In the genomic region with DNA sequence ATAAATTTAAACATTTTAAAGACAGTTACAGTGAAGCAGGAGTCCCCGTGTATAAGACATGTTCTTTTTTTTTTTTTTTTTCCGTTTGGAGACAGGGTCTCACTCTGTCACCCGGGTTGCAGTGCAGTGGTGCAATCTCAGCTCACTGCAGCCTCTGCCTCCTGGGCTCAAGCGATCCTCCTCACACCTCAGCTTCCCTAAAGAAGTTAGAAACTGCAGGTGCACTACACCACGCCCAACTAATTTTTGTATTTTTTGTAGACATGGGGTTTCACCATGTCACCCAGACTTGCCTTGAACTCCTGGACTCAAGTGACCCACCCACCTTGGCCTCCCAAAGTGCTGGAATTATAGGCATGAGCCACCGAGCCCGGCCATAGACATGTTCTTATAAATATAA, we compare ENCODE assay signal across 12 cellular contexts. TPM values are rescaled to one million over a fixed set of nuclear protein-coding genes. Genes with fewer than 3 reads are reported as not detected.
DNase-seq lines count a peak whose midpoint lies in the region; TF ChIP-seq lines count a peak whose summit lies in the region.
"Had no signal": no experiment of that assay in that cellular context is flagged by ENCODE, and none has a peak within 500 bp of the region (broad histone marks: within the 10 kb centered on the region; RNA-seq: fewer than 3 reads in every experiment).

No MANE protein-coding gene starts in this region.

- H3K27me3 ChIP-seq in thyroid gland = no peaks in the 10 kb centered on the region
- H3K27me3 ChIP-seq: adrenal gland, right atrium auricular region had no signal

- no peaks in the 10 kb centered on the region for H3K27me3 Mint-ChIP-seq in T-helper 1 cell treated with Interleukin-12 subunit alpha and Interleukin-12 subunit beta and Interleukin-4 antibody, amounts not matched to agents 30 μg/mL and 1 μg/mL, for 36 hours (ENCODE audit: low read depth)
- peaks cover 3 to 11% (median 6%) of the 10 kb centered on the region in 3 donors for H3K27me3 Mint-ChIP-seq in immature natural killer cell (ENCODE audit: low read depth in 3 of 3)

- intact Hi-C loops in thyroid gland (cut with DNase I) = no loop called here

- peak overlapping the region; percentile 93 for H3K4me3 Mint-ChIP-seq in T-helper 1 cell treated with Interleukin-12 subunit alpha and Interleukin-12 subunit beta and Interleukin-4 antibody, amounts not matched to agents 30 μg/mL and 1 μg/mL, for 36 hours
- H3K4me3 Mint-ChIP-seq in immature natural killer cell = peak overlapping the region; percentile 89 to 96 (median 89)

- H3K4me1 Mint-ChIP-seq in T-helper 1 cell treated with Interleukin-12 subunit alpha and Interleukin-12 subunit beta and Interleukin-4 antibody, amounts not matched to agents 30 μg/mL and 1 μg/mL, for 36 hours (ENCODE audit: low read depth) = peaks cover 49% of the 10 kb centered on the region
- H3K4me1 Mint-ChIP-seq in immature natural killer cell = peaks cover 74 to 85% of the 10 kb centered on the region in 2 donors

- H3K36me3 Mint-ChIP-seq in T-helper 1 cell treated with Interleukin-12 subunit alpha and Interleukin-12 subunit beta and Interleukin-4 antibody, amounts not matched to agents 30 μg/mL and 1 μg/mL, for 36 hours (ENCODE audit: low read depth) = peaks cover 24% of the 10 kb centered on the region
- H3K36me3 Mint-ChIP-seq in immature natural killer cell = peaks cover 0 to 7% (median 0%) of the 10 kb centered on the region in 3 donors

- TF ChIP-seq POLR2A in thyroid gland (IDR thresholded peaks at IDR 0.05) = no peak

- peak overlapping the region; percentile 93 for H3K27ac Mint-ChIP-seq in T-helper 1 cell treated with Interleukin-12 subunit alpha and Interleukin-12 subunit beta and Interleukin-4 antibody, amounts not matched to agents 30 μg/mL and 1 μg/mL, for 36 hours
- H3K27ac Mint-ChIP-seq in immature natural killer cell = peak overlapping the region; percentile 91 to 98 (median 96)

- peak; percentile 22 for DNase-seq in stimulated activated CD4-positive, alpha-beta T cell treated with anti-CD3 and anti-CD28 coated beads, Interleukin-15, amount 100 ng/mL, for 24 hours
- no peak for DNase-seq in stimulated activated CD4-positive, alpha-beta T cell treated with anti-CD3 and anti-CD28 coated beads, Interleukin-4, amount 100 ng/mL, for 4 hours
- no peak for DNase-seq in immature natural killer cell
- no peak for DNase-seq in NCI-H69 (lab: John Stamatoyannopoulos, UW)
- DNase-seq in SW 1271 (lab: John Stamatoyannopoulos, UW) = no peak
- DNase-seq in caudate nucleus (lab: John Stamatoyannopoulos, UW) = no peak
- no peak for DNase-seq in thyroid gland
- DNase-seq: adrenal gland, mesenchymal stem cell, PC-9 had no signal

- no peak overlapping the region for H3K27ac ChIP-seq in caudate nucleus (ENCODE audit: low read depth, low read length)
- H3K27ac ChIP-seq in thyroid gland = no peak overlapping the region
- H3K27ac ChIP-seq: PC-9 had no signal

- no peak for TF ChIP-seq CTCF in thyroid gland (IDR thresholded peaks at IDR 0.05)

- H3K9me3 ChIP-seq in thyroid gland = no peaks in the 10 kb centered on the region
- H3K9me3 ChIP-seq: adrenal gland, right atrium auricular region had no signal

- no peaks in the 10 kb centered on the region for H3K36me3 ChIP-seq in thyroid gland
- H3K36me3 ChIP-seq: adrenal gland, right atrium auricular region had no signal

- H3K9me3 Mint-ChIP-seq in T-helper 1 cell treated with Interleukin-12 subunit alpha and Interleukin-12 subunit beta and Interleukin-4 antibody, amounts not matched to agents 30 μg/mL and 1 μg/mL, for 36 hours = no peaks in the 10 kb centered on the region
- H3K9me3 Mint-ChIP-seq in immature natural killer cell = no peaks in the 10 kb centered on the region

- no peaks in the 10 kb centered on the region for H3K4me1 ChIP-seq in thyroid gland
- H3K4me1 ChIP-seq: right atrium auricular region had no signal

- H3K4me3 ChIP-seq in thyroid gland (replicated peaks in 1 of 3) = no peak overlapping the region
- H3K4me3 ChIP-seq: PC-9, right atrium auricular region had no signal

- WGBS in thyroid gland, 2 donors = 80 to 88% methylated on average over 7 of the region's 7 CpGs

RNA-seq across cellular contexts. Expression of a gene that starts 3.0 kb away (rescaled TPM):
- 10 to 100 TPM; 43.4 to 78.4 (median 66.4) TPM for polyA plus RNA-seq in immature natural killer cell
- total RNA-seq in thyroid gland = 10 to 100 TPM in 1 of 4 donors, 1 to 10 TPM in 3; 3.0 to 11.8 (median 4.8) TPM
- total RNA-seq: PC-9 had no signal

RNA-seq across cellular contexts. Expression of a gene that starts 10.5 kb away (rescaled TPM):
- 10 to 100 TPM; 38.2 to 57.0 (median 45.0) TPM for polyA plus RNA-seq in immature natural killer cell
- total RNA-seq in thyroid gland = 10 to 100 TPM in 1 of 4 donors, 1 to 10 TPM in 2, under 1 TPM in 1; 0.71 to 16.1 (median 2.1) TPM
- total RNA-seq: PC-9 had no signal

RNA-seq across cellular contexts. Expression of a gene that starts 13.8 kb away (rescaled TPM):
- under 1 TPM in 2 of 3 donors, not detected in 1; 0.28 to 0.40 TPM for polyA plus RNA-seq in immature natural killer cell
- 1 to 10 TPM in 1 of 4 donors, under 1 TPM in 1, not detected in 2; 0.45 to 2.1 TPM for total RNA-seq in thyroid gland
- total RNA-seq: PC-9 had no signal
